In genomic region chr17:15864472-15864871, GRCh38 we compare ENCODE assay signal across 7 cellular contexts.
DNase-seq lines count a peak whose midpoint lies in the region; ATAC-seq, FAIRE-seq and TF ChIP-seq lines count a peak whose summit lies in the region.
"Not testable (repeated sequence)": the region's sequence is repeated elsewhere in the genome, so short reads cannot be mapped to it uniquely, and the experiment has no call there.

No MANE protein-coding gene starts in this region.

- not testable (repeated sequence) for H3K27me3 ChIP-seq in RWPE2 (ENCODE audit: insufficient read depth, poor library complexity, severe bottlenecking)

- DNase-seq in Daoy (ENCODE audit: low read depth) (peak; percentile 28), amniotic epithelial cell (ENCODE audit: low read depth) (peak; percentile 96), fibroblast of pulmonary artery (ENCODE audit: low read depth) (peak; percentile 93), left cardiac atrium (peak; percentile 23)
- not testable (repeated sequence) for DNase-seq in HTR-8/SVneo (ENCODE audit: insufficient read length, low spot score); RWPE2 (ENCODE audit: low spot score); omental fat pad (ENCODE audit: low spot score)

- not testable (repeated sequence) for H3K4me3 ChIP-seq in RWPE2 (ENCODE audit: severe bottlenecking); fibroblast of pulmonary artery (replicated peaks; ENCODE audit: low read depth, low read length)

- intact Hi-C loops in left cardiac atrium (cut with DNase I), result not testable (repeated sequence)

- H3K4me1 ChIP-seq in RWPE2 (ENCODE audit: insufficient read depth, poor library complexity, severe bottlenecking), result not testable (repeated sequence)

- FAIRE-seq in HTR-8/SVneo (lab: Jason Lieb, UNC), result peak; percentile 4

- H3K36me3 ChIP-seq in RWPE2 (ENCODE audit: low read depth), result not testable (repeated sequence)

- H3K27ac ChIP-seq in RWPE2 (ENCODE audit: poor library complexity, severe bottlenecking), result not testable (repeated sequence)

- TF ChIP-seq CTCF in RWPE2 (IDR thresholded peaks at IDR 0.05; ENCODE audit: poor library complexity, severe bottlenecking); fibroblast of pulmonary artery (IDR thresholded peaks at IDR 0.05; ENCODE audit: low read length, missing control alignments); omental fat pad (IDR thresholded peaks at IDR 0.05): not testable (repeated sequence)

- ATAC-seq in RWPE2 (ENCODE audit: low read depth) (peak; percentile 36; the same call in 1 of the 3 replicates), left cardiac atrium (peak; percentile 15 to 85), omental fat pad (ENCODE audit: low FRiP score) (peak; percentile 98)

- H3K9me3 ChIP-seq in RWPE2 (ENCODE audit: severe bottlenecking), result not testable (repeated sequence)

Comparison
In these comparisons a context has a peak if more than half of its experiments do, and no peak if none do; other contexts are left out.
1. ATAC-seq: peak in every context shown above with its lines; median percentile 98 in omental fat pad; 50 in left cardiac atrium; 36 in RWPE2.